25 cellular contexts compared by ENCODE assay signal in genomic region chr6:30798501-30798900, GRCh38. TPM values are rescaled to one million over a fixed set of nuclear protein-coding genes. Genes with fewer than 3 reads are reported as not detected.
A peak's percentile ranks its signal among the peaks of the same experiment; 100 is the strongest.
DNase-seq lines count a peak whose midpoint lies in the region; ATAC-seq, FAIRE-seq and TF ChIP-seq lines count a peak whose summit lies in the region.
"Had no signal": no experiment of that assay in that cellular context is flagged by ENCODE, and none has a peak within 500 bp of the region (broad histone marks: within the 10 kb centered on the region; RNA-seq: fewer than 3 reads in every experiment).

No MANE protein-coding gene starts in this region.

- no peak for ATAC-seq in left ventricle myocardium superior
- ATAC-seq: HepG2 had no signal

- intact Hi-C loops in left ventricle myocardium inferior (cut with micrococcal nuclease) (no loop called here), left ventricle myocardium superior (cut with micrococcal nuclease) (no loop called here)

- TF ChIP-seq CTCF in left ventricle myocardium inferior (IDR thresholded peaks at IDR 0.05; ENCODE audit: borderline replicate concordance) (no peak), fibroblast of lung (conservative IDR thresholded peaks at IDR 0.05 in 1 of 2, IDR thresholded peaks at IDR 0.05 in 1 of 2; ENCODE audit: low read depth in 1 of 2, low read length in 2 of 2) (no peak), neutrophil (IDR thresholded peaks at IDR 0.05) (no peak), osteoblast (IDR thresholded peaks at IDR 0.05; ENCODE audit: extremely low read depth, low read depth, low read length) (no peak)

- no peak overlapping the region for H3K4me3 ChIP-seq in left ventricle myocardium inferior
- no peak overlapping the region for H3K4me3 ChIP-seq in fibroblast of lung (replicated peaks in 1 of 4; ENCODE audit: control extremely low read depth in 1 of 4, insufficient read depth in 1 of 4, low read depth in 3 of 4, low read length in 4 of 4)
- H3K4me3 ChIP-seq in neutrophil (ENCODE audit: low read depth in 1 of 2, low read length in 1 of 2) = no peak overlapping the region
- H3K4me3 ChIP-seq in osteoblast (ENCODE audit: insufficient read depth, low read length) = no peak overlapping the region
- H3K4me3 ChIP-seq: K562, PC-9, SK-N-MC had no signal

- FAIRE-seq in frontal cortex (lab: Jason Lieb, UNC) = no peak
- FAIRE-seq: D721Med, HepG2, K562 had no signal

- H2AFZ ChIP-seq in fibroblast of lung (ENCODE audit: low read length) = peak overlapping the region; percentile 58
- H2AFZ ChIP-seq in osteoblast (ENCODE audit: low read length) = no peak overlapping the region
- H2AFZ ChIP-seq: PC-9 had no signal

- H3K36me3 ChIP-seq in left ventricle myocardium inferior (no peaks in the 10 kb centered on the region), fibroblast of lung (ENCODE audit: control insufficient read depth, insufficient read depth, low read length) (no peaks in the 10 kb centered on the region), neutrophil (no peaks in the 10 kb centered on the region), osteoblast (ENCODE audit: insufficient read depth, low read length) (no peaks in the 10 kb centered on the region)

- H3K27me3 ChIP-seq in left ventricle myocardium inferior (ENCODE audit: low read depth) = no peaks in the 10 kb centered on the region
- H3K27me3 ChIP-seq in fibroblast of lung (ENCODE audit: control insufficient read depth, insufficient read depth, low read length) = no peaks in the 10 kb centered on the region
- no peaks in the 10 kb centered on the region for H3K27me3 ChIP-seq in neutrophil
- no peaks in the 10 kb centered on the region for H3K27me3 ChIP-seq in osteoblast (ENCODE audit: insufficient read depth, low read length)

- no peaks in the 10 kb centered on the region for H4K20me1 ChIP-seq in fibroblast of lung (ENCODE audit: control insufficient read depth, extremely low read depth, insufficient read depth, low read length)
- H4K20me1 ChIP-seq in osteoblast (ENCODE audit: insufficient read depth, low read length) = no peaks in the 10 kb centered on the region

- DNase-seq in left ventricle myocardium inferior (no peak), left ventricle myocardium superior (no peak), fibroblast of lung (ENCODE audit: low read depth in 2 of 2) (peak in 1 of 2 donors; percentile 39), osteoblast (ENCODE audit: insufficient read length, low spot score, missing footprints) (no peak), middle frontal gyrus (ENCODE audit: extremely low spot score, low spot score) (no peak), frontal cortex (ENCODE audit: low spot score in 2 of 2) (no peak)
- DNase-seq: 8988T; ACHN; CD4-positive, CD25-positive, alpha-beta regulatory T cell; H7; Kasumi-1; NCI-H1105; NCI-H1436 treated with DMSO at 0.1 percent for 48 hours; NCI-H187 treated with DMSO at 0.1 percent for 48 hours; NCI-H446; NCI-H526; NCI-H82; NK-92 treated with Interleukin-12 subunit alpha and Interleukin-12 subunit beta, amount 100 ng/mL, for 24 hours; PC-9 had no signal

- H3K27ac ChIP-seq in left ventricle myocardium inferior (replicated peaks) (peak overlapping the region; percentile 49), fibroblast of lung (ENCODE audit: insufficient read depth, low read length) (no peak overlapping the region), neutrophil (peak overlapping the region; percentile 93), osteoblast (ENCODE audit: low read depth, low read length) (no peak overlapping the region)
- H3K27ac ChIP-seq: PC-9, RWPE1, SK-N-MC had no signal

- H3K4me2 ChIP-seq in fibroblast of lung (ENCODE audit: extremely low read depth, insufficient read depth, low read length) = no peak overlapping the region
- no peak overlapping the region for H3K4me2 ChIP-seq in osteoblast (ENCODE audit: insufficient read depth, low read length)
- H3K4me2 ChIP-seq: PC-9 had no signal

- H3K9me3 ChIP-seq in left ventricle myocardium inferior (replicated peaks) = no peaks in the 10 kb centered on the region
- H3K9me3 ChIP-seq in fibroblast of lung (ENCODE audit: control insufficient read depth, insufficient read depth, low read depth, low read length) = no peaks in the 10 kb centered on the region
- H3K9me3 ChIP-seq in neutrophil = no peaks in the 10 kb centered on the region
- H3K9me3 ChIP-seq in osteoblast (ENCODE audit: low read depth, low read length) = no peaks in the 10 kb centered on the region

- H3K4me1 ChIP-seq in left ventricle myocardium inferior (peaks cover 6% of the 10 kb centered on the region), fibroblast of lung (ENCODE audit: control insufficient read depth, extremely low read depth, insufficient read depth, low read length) (no peaks in the 10 kb centered on the region), neutrophil (ENCODE audit: control insufficient read depth in 1 of 2, insufficient read depth in 1 of 2, low read depth in 1 of 2, low read length in 1 of 2) (peaks cover 84% of the 10 kb centered on the region in 2 experiments), osteoblast (ENCODE audit: insufficient read depth, low read length) (peaks cover 13% of the 10 kb centered on the region)

- H3K79me2 ChIP-seq in fibroblast of lung (ENCODE audit: control insufficient read depth, insufficient read depth, low read length) (no peaks in the 10 kb centered on the region), osteoblast (ENCODE audit: insufficient read depth, low read length) (no peaks in the 10 kb centered on the region)

- H3K9ac ChIP-seq in fibroblast of lung (ENCODE audit: insufficient read depth, low read length) = no peak overlapping the region

RNA-seq across cellular contexts. Expression of gene IER3, which starts 54.2 kb away (rescaled TPM):
- total RNA-seq in left ventricle myocardium inferior (41.4 TPM), left ventricle myocardium superior (12.7 TPM), fibroblast of lung (42.9 and 43.3 TPM in 2 replicates), osteoblast (29.5 and 54.6 TPM in 2 replicates), frontal cortex (2.4 TPM)
- polyA plus RNA-seq in fibroblast of lung = 34.2 and 102 TPM in 2 replicates
- 44.9 and 125 TPM in 2 replicates for polyA plus RNA-seq in fibroblast of lung (2012)
- 8.1 and 14.4 TPM in 2 replicates for polyA minus RNA-seq in fibroblast of lung (ENCODE audit: low replicate concordance)

RNA-seq across cellular contexts. Expression of gene FLOT1, which starts 56.0 kb away (rescaled TPM):
- total RNA-seq in left ventricle myocardium inferior (223 TPM), left ventricle myocardium superior (238 TPM), fibroblast of lung (136 and 180 TPM in 2 replicates), osteoblast (101 and 114 TPM in 2 replicates), frontal cortex (46.9 TPM)
- polyA plus RNA-seq in fibroblast of lung = 301 TPM in 2 replicates
- 219 and 223 TPM in 2 replicates for polyA plus RNA-seq in fibroblast of lung (2012)
- 145 and 206 TPM in 2 replicates for polyA minus RNA-seq in fibroblast of lung (ENCODE audit: low replicate concordance)

Comparison
In these comparisons a context has a peak if more than half of its experiments do, and no peak if none do; other contexts are left out.
1. H3K27ac ChIP-seq: peak in left ventricle myocardium inferior (single experiment) and neutrophil (single experiment); none in fibroblast of lung (single experiment) and osteoblast (single experiment).